In genomic region chr6:157714153-157714490, GRCh38 we compare ENCODE assay signal across 16 cellular contexts.
DNase-seq lines count a peak whose midpoint lies in the region; ATAC-seq and TF ChIP-seq lines count a peak whose summit lies in the region.
"Had no signal": no experiment of that assay in that cellular context is flagged by ENCODE, and none has a peak within 500 bp of the region (broad histone marks: within the 10 kb centered on the region; RNA-seq: fewer than 3 reads in every experiment).

No MANE protein-coding gene starts in this region.

- H3K4me1 Mint-ChIP-seq in activated CD4-positive, alpha-beta memory T cell treated with anti-CD3 and anti-CD28 coated beads for 36 hours (ENCODE audit: low read depth): no peaks in the 10 kb centered on the region
- H3K4me1 Mint-ChIP-seq: activated CD8-positive, alpha-beta memory T cell treated with anti-CD3 and anti-CD28 coated beads, Interleukin-2, amount 10 ng/mL, durations not matched to agents 7 days and 5 days; B cell had no signal

- no peaks in the 10 kb centered on the region for H3K36me3 ChIP-seq in ACC112 (ENCODE audit: insufficient read depth, low read length)
- no peaks in the 10 kb centered on the region for H3K36me3 ChIP-seq in gastroesophageal sphincter
- H3K36me3 ChIP-seq: colonic mucosa had no signal

- no peaks in the 10 kb centered on the region for H3K9me3 Mint-ChIP-seq in activated CD4-positive, alpha-beta memory T cell treated with anti-CD3 and anti-CD28 coated beads for 36 hours
- H3K9me3 Mint-ChIP-seq: activated naive CD4-positive, alpha-beta T cell treated with anti-CD3 and anti-CD28 coated beads for 36 hours had no signal

- H3K4me3 Mint-ChIP-seq in activated CD4-positive, alpha-beta memory T cell treated with anti-CD3 and anti-CD28 coated beads for 36 hours: no peak overlapping the region
- H3K4me3 Mint-ChIP-seq: activated CD8-positive, alpha-beta memory T cell treated with anti-CD3 and anti-CD28 coated beads, Interleukin-2, amount 10 ng/mL, durations not matched to agents 7 days and 5 days; activated naive CD4-positive, alpha-beta T cell treated with anti-CD3 and anti-CD28 coated beads for 36 hours; B cell had no signal

- no peaks in the 10 kb centered on the region for H3K27me3 Mint-ChIP-seq in activated CD4-positive, alpha-beta memory T cell treated with anti-CD3 and anti-CD28 coated beads for 36 hours

- TF ChIP-seq CTCF in gastroesophageal sphincter (IDR thresholded peaks at IDR 0.05): no peak

- intact Hi-C loops in activated CD4-positive, alpha-beta memory T cell treated with anti-CD3 and anti-CD28 coated beads for 36 hours (cut with micrococcal nuclease): no loop called here

- WGBS in gastroesophageal sphincter (ENCODE audit: low coverage in 1 of 2), 2 donors: 80 to 86% methylated on average over 1 of the region's 1 CpG

- H3K4me1 ChIP-seq in ACC112 (ENCODE audit: control insufficient read depth, insufficient read depth, low read length, unreplicated experiment) (peaks cover 24% of the 10 kb centered on the region), gastroesophageal sphincter (peaks cover 0 to 7% (median 0%) of the 10 kb centered on the region in 3 donors)
- H3K4me1 ChIP-seq: colonic mucosa had no signal

- CTCF ChIA-PET in activated CD4-positive, alpha-beta memory T cell treated with anti-CD3 and anti-CD28 coated beads for 36 hours (lab: Charles Lee): interaction anchor here (1.1 to 1.6 kb wide), 2 partner anchors 87 to 160 kb away, joined by 3 to 6 read pairs; no protein-coding TSS in a partner anchor

- no peaks in the 10 kb centered on the region for H3K9me3 ChIP-seq in gastroesophageal sphincter
- H3K9me3 ChIP-seq: colonic mucosa had no signal

- POLR2A ChIA-PET in activated CD4-positive, alpha-beta memory T cell treated with anti-CD3 and anti-CD28 coated beads for 36 hours (lab: Charles Lee): no interaction called here

- H3K27ac Mint-ChIP-seq in activated CD4-positive, alpha-beta memory T cell treated with anti-CD3 and anti-CD28 coated beads for 36 hours: no peak overlapping the region
- H3K27ac Mint-ChIP-seq: activated CD8-positive, alpha-beta memory T cell treated with anti-CD3 and anti-CD28 coated beads, Interleukin-2, amount 10 ng/mL, durations not matched to agents 7 days and 5 days; activated naive CD4-positive, alpha-beta T cell treated with anti-CD3 and anti-CD28 coated beads for 36 hours; B cell had no signal

- no peak for TF ChIP-seq POLR2A in gastroesophageal sphincter (IDR thresholded peaks at IDR 0.05)

- no peak for TF ChIP-seq EP300 in gastroesophageal sphincter (IDR thresholded peaks at IDR 0.05)

- no peaks in the 10 kb centered on the region for H3K36me3 Mint-ChIP-seq in activated CD4-positive, alpha-beta memory T cell treated with anti-CD3 and anti-CD28 coated beads for 36 hours
- H3K36me3 Mint-ChIP-seq: activated CD8-positive, alpha-beta memory T cell treated with anti-CD3 and anti-CD28 coated beads, Interleukin-2, amount 10 ng/mL, durations not matched to agents 7 days and 5 days had no signal

- no peaks in the 10 kb centered on the region for H3K79me2 ChIP-seq in ACC112 (ENCODE audit: control insufficient read depth, insufficient read depth, low read length, unreplicated experiment)

- no peak overlapping the region for H3K4me3 ChIP-seq in ACC112 (ENCODE audit: low read depth, low read length)
- no peak overlapping the region for H3K4me3 ChIP-seq in gastroesophageal sphincter
- H3K4me3 ChIP-seq: colonic mucosa had no signal

- no peak overlapping the region for H2AFZ ChIP-seq in ACC112 (ENCODE audit: low read length, unreplicated experiment)

- DNase-seq in GM04504 (ENCODE audit: low read depth) (peak; percentile 91), amniotic stem cell (lab: John Stamatoyannopoulos, UW) (peak; percentile 33), Kasumi-1 (lab: John Stamatoyannopoulos, UW) (no peak)
- no peak for DNase-seq in activated CD4-positive, alpha-beta memory T cell treated with anti-CD3 and anti-CD28 coated beads for 36 hours
- DNase-seq: activated CD8-positive, alpha-beta memory T cell treated with anti-CD3 and anti-CD28 coated beads, Interleukin-2, amount 10 ng/mL, durations not matched to agents 7 days and 5 days; activated naive CD4-positive, alpha-beta T cell treated with anti-CD3 and anti-CD28 coated beads for 36 hours; colonic mucosa; DMS79 treated with DMSO at 0.1 percent for 48 hours; MV-4-11; NCI-H524 treated with DMSO at 0.1 percent for 48 hours; SHP77 had no signal

- ATAC-seq in gastroesophageal sphincter (peak; percentile 8), GM21360 (IDR thresholded peaks at IDR 0.05; ENCODE audit: unreplicated experiment) (no peak), GM21367 (IDR thresholded peaks at IDR 0.05; ENCODE audit: unreplicated experiment) (no peak)
- ATAC-seq: activated CD8-positive, alpha-beta memory T cell treated with anti-CD3 and anti-CD28 coated beads, Interleukin-2, amount 10 ng/mL, durations not matched to agents 7 days and 5 days had no signal

- H3K27ac ChIP-seq in ACC112 (ENCODE audit: low read depth, low read length) (peak overlapping the region; percentile 26; the same call in 1 of the 2 replicates), gastroesophageal sphincter (peak overlapping the region in 2 of 4 donors; percentile 35 to 71)
- H3K27ac ChIP-seq: colonic mucosa had no signal

- H3K27me3 ChIP-seq in ACC112 (ENCODE audit: insufficient read depth, low read length) (no peaks in the 10 kb centered on the region), gastroesophageal sphincter (no peaks in the 10 kb centered on the region)
- H3K27me3 ChIP-seq: colonic mucosa had no signal

Comparison
In these comparisons a context has a peak if more than half of its experiments do, and no peak if none do; other contexts are left out.
1. DNase-seq: peak in GM04504 (single experiment) and amniotic stem cell (single experiment); none in Kasumi-1 (0 of 2) and activated CD4-positive, alpha-beta memory T cell treated with anti-CD3 and anti-CD28 coated beads for 36 hours (single experiment).